In the genomic region with DNA sequence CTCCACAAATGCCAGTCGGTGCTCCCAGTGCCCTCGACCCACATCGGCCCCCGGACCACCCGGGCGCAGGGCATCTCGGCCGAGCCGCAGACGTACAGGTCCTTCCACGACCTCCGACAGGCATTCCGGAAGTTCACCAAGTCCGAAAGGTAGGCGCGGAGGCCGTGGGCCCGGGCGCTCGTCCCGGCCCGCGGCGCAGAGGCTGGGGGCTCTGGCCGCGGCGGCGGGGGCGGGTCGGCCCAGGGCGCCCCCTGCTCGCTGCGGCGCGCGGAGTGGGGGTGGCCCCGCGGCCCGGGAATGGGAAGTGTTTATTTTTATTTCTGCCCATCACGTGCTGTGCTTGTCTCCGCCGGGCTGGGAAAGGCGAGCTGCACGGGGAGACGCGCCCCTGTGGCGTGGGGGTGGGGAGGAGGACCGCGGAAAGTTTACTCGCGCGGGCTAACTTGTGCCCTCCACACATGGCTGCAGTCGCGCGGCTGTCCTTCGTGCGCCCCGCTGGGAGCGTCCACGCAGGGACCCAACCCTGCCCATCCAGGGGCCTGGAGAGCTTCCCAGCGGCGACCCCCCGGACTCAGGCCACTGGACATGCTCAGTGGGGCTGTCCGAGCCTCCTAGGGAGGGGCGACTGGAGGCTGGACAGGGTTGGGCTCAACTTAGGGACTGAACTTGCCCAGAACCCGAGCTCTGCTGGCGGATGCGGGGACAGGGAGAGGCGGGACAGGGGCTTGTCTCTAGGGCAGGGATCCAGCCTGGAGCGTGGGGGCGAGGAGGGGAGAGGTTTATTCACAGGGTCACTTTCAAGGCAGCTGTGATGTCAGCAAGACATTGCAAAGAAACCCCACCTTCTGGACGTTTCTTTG, we compare ENCODE assay signal across 8 cellular contexts.
DNase-seq lines count a peak whose midpoint lies in the region; ATAC-seq and TF ChIP-seq lines count a peak whose summit lies in the region.

No MANE protein-coding gene starts in this region.

- no peaks in the 10 kb centered on the region for H3K36me3 Mint-ChIP-seq in naive thymus-derived CD4-positive, alpha-beta T cell

- ATAC-seq in esophagus mucosa (peak; percentile 22), HG03095 (IDR thresholded peaks at IDR 0.05; ENCODE audit: unreplicated experiment) (no peak), GM18873 (IDR thresholded peaks at IDR 0.05; ENCODE audit: low FRiP score, unreplicated experiment) (no peak), HG03457 (IDR thresholded peaks at IDR 0.05; ENCODE audit: unreplicated experiment) (no peak)
- no peak for ATAC-seq in naive thymus-derived CD4-positive, alpha-beta T cell

- H3K4me1 Mint-ChIP-seq in naive thymus-derived CD4-positive, alpha-beta T cell, result peaks cover 0 to 23% (median 8%) of the 10 kb centered on the region in 7 donors

- H3K4me3 ChIP-seq in BE2C (ENCODE audit: low read depth, low read length), result peak overlapping the region; percentile 28
- peak overlapping the region; percentile 72 for H3K4me3 ChIP-seq in SJCRH30
- H3K4me3 ChIP-seq in naive thymus-derived CD4-positive, alpha-beta T cell (ENCODE audit: low read length), result no peak overlapping the region

- peaks cover 47 to 67% (median 60%) of the 10 kb centered on the region in 5 donors for H3K27me3 Mint-ChIP-seq in naive thymus-derived CD4-positive, alpha-beta T cell

- CTCF ChIA-PET in naive thymus-derived CD4-positive, alpha-beta T cell (lab: Charles Lee), result no interaction called here

- no peak for TF ChIP-seq CTCF in BE2C (IDR thresholded peaks at IDR 0.05; ENCODE audit: low read depth, low read length)

- H3K36me3 ChIP-seq in BE2C, result no peaks in the 10 kb centered on the region
- H3K36me3 ChIP-seq in SJCRH30, result no peaks in the 10 kb centered on the region
- H3K36me3 ChIP-seq in naive thymus-derived CD4-positive, alpha-beta T cell (ENCODE audit: control insufficient read depth in 2 of 3, insufficient read depth in 3 of 3, low read length in 3 of 3), result no peaks in the 10 kb centered on the region

- peak overlapping the region in 1 of 9 donors; percentile 10 for H3K27ac Mint-ChIP-seq in naive thymus-derived CD4-positive, alpha-beta T cell

- H3K4me3 Mint-ChIP-seq in naive thymus-derived CD4-positive, alpha-beta T cell, result peak overlapping the region in 9 of 10 donors; percentile 29 to 74 (median 60)

- no peak overlapping the region for H3K27ac ChIP-seq in SJCRH30
- no peak overlapping the region for H3K27ac ChIP-seq in naive thymus-derived CD4-positive, alpha-beta T cell (ENCODE audit: low read depth, low read length)

- no peaks in the 10 kb centered on the region for H3K9me3 ChIP-seq in BE2C
- H3K9me3 ChIP-seq in SJCRH30 (replicated peaks), result no peaks in the 10 kb centered on the region
- H3K9me3 ChIP-seq in naive thymus-derived CD4-positive, alpha-beta T cell (ENCODE audit: control insufficient read depth in 2 of 3, low read length in 3 of 3), result no peaks in the 10 kb centered on the region

- POLR2A ChIA-PET in naive thymus-derived CD4-positive, alpha-beta T cell (lab: Charles Lee), result no interaction called here

- peaks cover 0 to 3% (median 0%) of the 10 kb centered on the region in 11 donors for H3K9me3 Mint-ChIP-seq in naive thymus-derived CD4-positive, alpha-beta T cell

- H3K4me1 ChIP-seq in BE2C, result no peaks in the 10 kb centered on the region
- H3K4me1 ChIP-seq in SJCRH30, result peaks cover 3% of the 10 kb centered on the region; the same call in 1 of the 2 replicates
- no peaks in the 10 kb centered on the region for H3K4me1 ChIP-seq in naive thymus-derived CD4-positive, alpha-beta T cell (ENCODE audit: control insufficient read depth in 2 of 2, insufficient read depth in 2 of 2, low read length in 2 of 2)

- H3K27me3 ChIP-seq in BE2C (peaks cover 57% of the 10 kb centered on the region), SJCRH30 (no peaks in the 10 kb centered on the region)
- peaks cover 7 to 11% of the 10 kb centered on the region in 2 donors for H3K27me3 ChIP-seq in naive thymus-derived CD4-positive, alpha-beta T cell (ENCODE audit: control insufficient read depth in 2 of 2, insufficient read depth in 2 of 2, low read length in 2 of 2)

- intact Hi-C loops in naive thymus-derived CD4-positive, alpha-beta T cell (cut with micrococcal nuclease), result no loop called here

- DNase-seq in BE2C, result no peak
- peak; percentile 13 to 32 for DNase-seq in SJCRH30
- DNase-seq in naive thymus-derived CD4-positive, alpha-beta T cell, result no peak
- DNase-seq in SKM-1 (lab: John Stamatoyannopoulos, UW; ENCODE audit: unreplicated experiment), result no peak

Comparison
In these comparisons a context has a peak if more than half of its experiments do, and no peak if none do; other contexts are left out.
1. DNase-seq: peak in SJCRH30 (2 of 2); none in BE2C (single experiment), naive thymus-derived CD4-positive, alpha-beta T cell (0 of 9) and SKM-1 (single experiment).